In the genomic region with DNA sequence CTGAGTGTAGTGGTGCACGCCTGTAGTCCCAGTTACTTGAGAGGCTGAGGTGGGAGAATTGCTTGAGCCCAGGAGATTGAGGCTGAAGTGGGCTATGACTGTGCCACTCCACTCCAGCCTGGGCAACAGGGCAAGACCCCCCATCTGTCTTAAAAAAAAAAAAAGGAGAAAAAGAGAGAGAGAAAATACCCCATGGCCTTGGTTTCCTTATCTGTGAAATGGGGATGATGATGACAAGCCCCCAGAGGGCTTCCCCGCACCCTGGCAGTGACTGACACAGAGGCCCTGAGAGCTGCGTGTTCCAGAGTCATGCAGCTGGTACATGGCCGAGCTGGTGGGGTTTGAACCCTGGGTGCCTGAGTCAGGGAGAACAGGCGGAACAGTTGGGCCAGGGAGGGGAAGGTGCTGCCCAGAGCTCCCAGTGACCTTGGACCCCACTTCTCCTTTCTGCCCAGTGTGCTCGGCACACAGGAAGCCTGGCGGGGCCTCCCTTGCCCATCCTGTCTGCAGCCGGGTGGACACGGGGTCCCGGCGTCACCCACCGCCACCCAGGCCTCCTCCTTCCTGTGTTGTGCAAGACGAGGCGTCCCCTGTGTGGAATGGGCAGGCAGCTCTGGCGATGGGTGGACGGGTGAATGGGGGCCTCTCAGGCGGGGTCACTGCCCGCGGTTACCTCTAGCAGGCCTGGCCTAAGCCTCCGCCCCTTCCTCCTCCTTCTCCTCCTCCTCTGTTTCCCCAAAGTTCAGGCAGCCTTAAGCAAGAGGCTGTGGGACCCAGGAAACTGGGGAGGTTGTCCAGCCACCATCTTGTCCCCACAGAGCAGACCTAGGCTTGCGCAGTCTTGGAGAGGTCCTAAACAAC, we compare ENCODE assay signal across 11 cellular contexts.
DNase-seq lines count a peak whose midpoint lies in the region; ATAC-seq lines count a peak whose summit lies in the region.
"Had no signal": no experiment of that assay in that cellular context is flagged by ENCODE, and none has a peak within 500 bp of the region (broad histone marks: within the 10 kb centered on the region; RNA-seq: fewer than 3 reads in every experiment).

No MANE protein-coding gene starts in this region.

- ATAC-seq in left lobe of liver, result peak; percentile 7
- no peak for ATAC-seq in GM19328 (IDR thresholded peaks at IDR 0.05; ENCODE audit: unreplicated experiment)
- no peak for ATAC-seq in GM19452 (IDR thresholded peaks at IDR 0.05; ENCODE audit: unreplicated experiment)
- no peak for ATAC-seq in GM21717 (IDR thresholded peaks at IDR 0.05; ENCODE audit: unreplicated experiment)

- DNase-seq in CMK (ENCODE audit: low read depth), result peak; percentile 79
- DNase-seq in anterior cingulate cortex (lab: John Stamatoyannopoulos, UW), result peak in 46 of 58 donors; percentile 10 to 79 (median 49)
- no peak for DNase-seq in left lobe of liver (ENCODE audit: low spot score)
- DNase-seq in putamen (ENCODE audit: low spot score), result peak; percentile 59
- no peak for DNase-seq in SHP77 treated with DMSO at 0.1 percent for 48 hours (lab: John Stamatoyannopoulos, UW)
- DNase-seq: HCEC 1CT, immature natural killer cell, NCI-H748 treated with DMSO at 0.1 percent for 48 hours had no signal

Comparison
In these comparisons a context has a peak if more than half of its experiments do, and no peak if none do; other contexts are left out.
1. DNase-seq: peak in CMK (single experiment), anterior cingulate cortex (46 of 58) and putamen (single experiment); none in left lobe of liver (single experiment) and SHP77 treated with DMSO at 0.1 percent for 48 hours (single experiment).